ENCODE assay signal across 10 cellular contexts in the genomic region with DNA sequence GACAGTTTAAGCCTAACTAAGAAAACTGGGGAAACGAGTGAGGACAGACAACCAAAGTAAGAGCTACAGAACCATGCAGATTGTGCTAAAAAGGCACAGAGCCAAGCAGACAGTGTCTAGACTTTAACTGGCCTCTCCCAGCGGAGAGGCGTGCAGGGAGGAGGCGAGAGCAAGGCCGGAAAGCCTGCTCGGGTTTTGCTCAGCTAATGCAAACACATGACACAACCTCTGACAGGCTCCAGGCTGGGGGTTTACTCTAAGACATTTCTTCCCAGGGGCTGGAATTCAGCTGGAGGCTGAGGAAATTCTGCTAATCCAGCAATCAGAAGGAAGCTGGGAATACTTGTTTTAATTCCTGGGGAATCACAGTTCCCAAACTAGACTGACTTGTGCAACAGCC. TPM values are rescaled to one million over a fixed set of nuclear protein-coding genes. Genes with fewer than 3 reads are reported as not detected.
DNase-seq lines count a peak whose midpoint lies in the region; ATAC-seq and TF ChIP-seq lines count a peak whose summit lies in the region.
"Had no signal": no experiment of that assay in that cellular context is flagged by ENCODE, and none has a peak within 500 bp of the region (broad histone marks: within the 10 kb centered on the region; RNA-seq: fewer than 3 reads in every experiment).

No MANE protein-coding gene starts in this region.

- ATAC-seq in gastroesophageal sphincter (peak; percentile 73), aorta (ENCODE audit: low FRiP score) (peak; percentile 88), foreskin keratinocyte (no peak)

- TF ChIP-seq CTCF in gastroesophageal sphincter (IDR thresholded peaks at IDR 0.05) (no peak), nephron (IDR thresholded peaks at IDR 0.05; ENCODE audit: unreplicated experiment in 3 of 3) (no peak), foreskin keratinocyte (conservative IDR thresholded peaks at IDR 0.05) (no peak)

- H3K27me3 Mint-ChIP-seq in nephron (ENCODE audit: low read depth) = no peaks in the 10 kb centered on the region

- peak overlapping the region; percentile 96 for H3K27ac Mint-ChIP-seq in nephron
- H3K27ac Mint-ChIP-seq: naive B cell had no signal

- H3K9me3 Mint-ChIP-seq in nephron = no peaks in the 10 kb centered on the region

- H3K36me3 ChIP-seq in gastroesophageal sphincter (peaks cover 0 to 30% of the 10 kb centered on the region in 2 donors), aorta (ENCODE audit: control insufficient read depth in 1 of 2, insufficient read depth in 2 of 2, low read length in 1 of 2) (no peaks in the 10 kb centered on the region), HAP-1 (replicated peaks) (peaks cover 7% of the 10 kb centered on the region)

- H3K9me3 ChIP-seq in gastroesophageal sphincter (no peaks in the 10 kb centered on the region), aorta (ENCODE audit: control insufficient read depth, low read length) (no peaks in the 10 kb centered on the region), HAP-1 (no peaks in the 10 kb centered on the region)

- in situ Hi-C loops in HAP-1 (cut with MboI; ENCODE audit: low sequenced_read_pairs) = no loop called here

- peaks cover 83% of the 10 kb centered on the region for H3K4me1 Mint-ChIP-seq in nephron
- H3K4me1 Mint-ChIP-seq: naive B cell had no signal

- no peak for TF ChIP-seq POLR2A in gastroesophageal sphincter (IDR thresholded peaks at IDR 0.05)

- H3K4me3 ChIP-seq in gastroesophageal sphincter = no peak overlapping the region
- no peak overlapping the region for H3K4me3 ChIP-seq in aorta (ENCODE audit: low read length in 2 of 2)
- H3K4me3 ChIP-seq in HAP-1 = no peak overlapping the region

- H3K27me3 ChIP-seq in gastroesophageal sphincter (no peaks in the 10 kb centered on the region), aorta (ENCODE audit: control insufficient read depth in 1 of 2, insufficient read depth in 2 of 2, low read length in 1 of 2) (no peaks in the 10 kb centered on the region), HAP-1 (ENCODE audit: low read depth) (no peaks in the 10 kb centered on the region), foreskin keratinocyte (no peaks in the 10 kb centered on the region)

- intact Hi-C loops in aorta (cut with DNase I) = loop anchor here in 1 of 2 donors (10.0 kb wide), 1 partner anchor 344 kb away; a partner anchor contains a TSS

- H3K36me3 Mint-ChIP-seq in nephron (ENCODE audit: low read depth) = peaks cover 43% of the 10 kb centered on the region
- H3K36me3 Mint-ChIP-seq: naive B cell had no signal

- no peak for TF ChIP-seq EP300 in gastroesophageal sphincter (IDR thresholded peaks at IDR 0.05)

- DNase-seq in amniotic epithelial cell (ENCODE audit: low read depth) (peak; percentile 86), aorta (peak; percentile 82 to 87), HAP-1 (ENCODE audit: low spot score in 2 of 2) (no peak), foreskin keratinocyte (no peak)
- no peak for DNase-seq in activated naive CD4-positive, alpha-beta T cell treated with Interleukin-2 at 50 U/mL for 16 hours
- DNase-seq: activated CD4-positive, alpha-beta T cell treated with anti-CD3 and anti-CD28 coated beads, Interleukin-2, amount 50 U/mL, for 48 hours; naive B cell; NCI-H1105 treated with DMSO at 0.1 percent for 48 hours had no signal

- WGBS in gastroesophageal sphincter (ENCODE audit: low coverage in 1 of 2), 2 donors = 0 to 15% methylated on average over 5 of the region's 6 CpGs
- WGBS in aorta, 2 donors = 0 to 7% methylated on average over 6 of the region's 6 CpGs

- peak overlapping the region; percentile 39 to 91 (median 84) for H3K27ac ChIP-seq in gastroesophageal sphincter
- peak overlapping the region; percentile 68 to 95 for H3K27ac ChIP-seq in aorta (ENCODE audit: low read depth in 1 of 2, low read length in 2 of 2)
- H3K27ac ChIP-seq in foreskin keratinocyte = no peak overlapping the region

- H3K4me1 ChIP-seq in gastroesophageal sphincter (peaks cover 58 to 100% (median 81%) of the 10 kb centered on the region in 3 donors), aorta (ENCODE audit: control insufficient read depth in 1 of 2, insufficient read depth in 2 of 2, low read length in 2 of 2) (peaks cover 10 to 31% of the 10 kb centered on the region in 2 donors), HAP-1 (no peaks in the 10 kb centered on the region), foreskin keratinocyte (peaks cover 14% of the 10 kb centered on the region)

- peak overlapping the region; percentile 22 to 37 (median 30) for H3K4me3 Mint-ChIP-seq in nephron
- H3K4me3 Mint-ChIP-seq: naive B cell had no signal

RNA-seq across cellular contexts. Expression of a gene that starts 11.8 kb away (rescaled TPM):
- 1,000 to 10,000 TPM in 1 of 4 donors, 100 to 1,000 TPM in 3; 343 to 1,189 (median 766) TPM for total RNA-seq in gastroesophageal sphincter
- total RNA-seq in aorta = 100 to 1,000 TPM; 716 to 833 TPM
- polyA plus RNA-seq in aorta = 100 to 1,000 TPM; 103 to 319 TPM
- 86.4 and 89.3 TPM in 2 replicates for total RNA-seq in foreskin keratinocyte
- 29.5 and 32.3 TPM in 2 replicates for polyA plus RNA-seq in foreskin keratinocyte

Comparison
In these comparisons a context has a peak if more than half of its experiments do, and no peak if none do; other contexts are left out.
1. DNase-seq: peak in amniotic epithelial cell (single experiment) and aorta (2 of 2); none in HAP-1 (0 of 2), activated naive CD4-positive, alpha-beta T cell treated with Interleukin-2 at 50 U/mL for 16 hours (single experiment) and foreskin keratinocyte (0 of 2).